ENCODE assay signal across 23 cellular contexts in genomic region chrY:21021811-21022210, GRCh38.
"Had no signal": no experiment of that assay in that cellular context is flagged by ENCODE, and none has a peak within 500 bp of the region (broad histone marks: within the 10 kb centered on the region; RNA-seq: fewer than 3 reads in every experiment).

No MANE protein-coding gene starts in this region.

- H3K9me3 Mint-ChIP-seq: activated CD8-positive, alpha-beta T cell treated with anti-CD3 and anti-CD28 coated beads for 36 hours; activated naive CD4-positive, alpha-beta T cell treated with anti-CD3 and anti-CD28 coated beads, Interleukin-2, amount 10 ng/mL, durations not matched to agents 7 days and 5 days; activated naive CD8-positive, alpha-beta T cell treated with anti-CD3 and anti-CD28 coated beads, Interleukin-2, amount 10 ng/mL, durations not matched to agents 7 days and 5 days; activated T-cell treated with anti-CD3 and anti-CD28 coated beads, Interleukin-2, amount 50 U/mL, for 72 hours; activated T-helper 2 cell treated with anti-CD3 and anti-CD28 coated beads, Interferon-gamma antibody, Interleukin-2, Interleukin-4, amounts not matched to agents 10 μg/mL and 5 μg/mL and 100 μg/mL, durations not matched to agents 14 hours and 24 hours and 36 hours had no signal

- H3K27me3 Mint-ChIP-seq: activated CD8-positive, alpha-beta T cell treated with anti-CD3 and anti-CD28 coated beads for 36 hours; activated naive CD4-positive, alpha-beta T cell treated with anti-CD3 and anti-CD28 coated beads, Interleukin-2, amount 10 ng/mL, durations not matched to agents 7 days and 5 days; activated naive CD8-positive, alpha-beta T cell treated with anti-CD3 and anti-CD28 coated beads, Interleukin-2, amount 10 ng/mL, durations not matched to agents 7 days and 5 days had no signal

- H3K4me3 Mint-ChIP-seq: activated CD8-positive, alpha-beta T cell treated with anti-CD3 and anti-CD28 coated beads for 36 hours had no signal

- H3K4me1 ChIP-seq: breast epithelium, SJSA1 had no signal

- H3K9me3 ChIP-seq: breast epithelium, MG63, SJSA1 had no signal

- H3K27me3 ChIP-seq: breast epithelium, MG63, SJSA1 had no signal

- H3K27ac ChIP-seq: breast epithelium, SJSA1 had no signal

- ATAC-seq: PC-3, SK-N-SH treated with all-trans-retinoic acid at 6 μM for 48 hours had no signal

- H3K36me3 ChIP-seq: breast epithelium, MG63, SJSA1 had no signal

- H3K36me3 Mint-ChIP-seq: activated naive CD8-positive, alpha-beta T cell treated with anti-CD3 and anti-CD28 coated beads, Interleukin-2, amount 10 ng/mL, durations not matched to agents 7 days and 5 days had no signal

- DNase-seq: activated CD4-positive, alpha-beta T cell treated with anti-CD3 and anti-CD28 coated beads, Interleukin-2, amount 50 U/mL, for 1 hour; activated CD4-positive, CD25-positive, alpha-beta regulatory T cell treated with anti-CD3 and anti-CD28 coated beads, Interleukin-2, amount 50 U/mL, for 72 hours; activated CD8-positive, alpha-beta memory T cell treated with anti-CD3 and anti-CD28 coated beads, Interleukin-2, amount 50 U/mL, for 4 hours; activated gamma-delta T cell treated with Interleukin-2 at 50 U/mL for 16 hours; aorta; caudate nucleus; MG63; NCI-H1105; NCI-H1436; NCI-H187; NCI-H2081; NCI-H446; NCI-H524; PC-3; SHP77 had no signal

- H3K27ac Mint-ChIP-seq: activated T-cell treated with anti-CD3 and anti-CD28 coated beads, Interleukin-2, amount 50 U/mL, for 72 hours had no signal

- H3K4me3 ChIP-seq: breast epithelium, MG63, SJSA1 had no signal
